11 cellular contexts compared by ENCODE assay signal in the genomic region with DNA sequence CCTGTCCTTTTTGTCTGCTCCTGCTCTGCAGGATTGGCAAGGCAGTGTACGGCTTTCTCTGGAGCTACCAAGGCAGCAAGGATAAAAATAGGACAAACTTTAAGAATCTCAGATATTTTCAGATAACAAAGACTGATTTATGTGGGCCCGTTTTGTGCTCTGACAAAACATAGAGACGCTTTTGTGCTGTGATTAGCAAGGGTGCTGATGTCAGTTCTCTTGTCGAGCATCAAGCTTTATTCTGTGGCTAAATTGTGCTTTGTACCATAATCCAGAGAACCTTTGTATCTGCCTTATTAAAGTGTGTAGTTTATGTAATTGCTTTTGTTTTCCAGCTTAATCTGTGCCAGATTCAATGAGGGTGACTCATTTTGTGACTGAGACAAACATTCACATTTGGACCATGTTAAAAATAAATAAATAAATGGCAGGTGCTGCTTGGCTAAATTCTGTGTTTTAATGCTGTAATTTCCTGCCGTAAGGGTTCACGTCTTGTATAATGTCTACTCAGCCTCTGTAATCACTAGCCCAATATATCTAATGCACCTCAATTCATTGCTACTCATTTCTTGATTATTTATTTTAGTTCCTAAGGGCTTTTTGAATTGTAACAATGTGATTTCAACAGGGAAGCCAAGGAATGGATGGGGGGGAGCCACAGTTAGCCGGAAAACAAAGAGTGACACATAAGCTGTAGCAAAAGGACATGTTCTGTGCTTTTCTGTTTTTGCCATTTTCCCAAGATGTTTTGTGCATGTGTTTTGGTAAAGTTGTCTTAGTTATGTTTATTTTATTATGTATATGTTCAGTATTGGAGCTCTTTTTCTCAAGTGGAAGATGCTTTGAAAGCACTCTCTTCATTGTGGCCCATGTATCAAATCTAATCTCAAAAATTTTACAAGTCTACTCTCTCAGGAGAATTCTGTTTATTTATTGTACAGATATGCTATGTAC.
DNase-seq lines count a peak whose midpoint lies in the region; ATAC-seq and TF ChIP-seq lines count a peak whose summit lies in the region.
"Had no signal": no experiment of that assay in that cellular context is flagged by ENCODE, and none has a peak within 500 bp of the region (broad histone marks: within the 10 kb centered on the region; RNA-seq: fewer than 3 reads in every experiment).

No MANE protein-coding gene starts in this region.

- H3K27ac Mint-ChIP-seq in activated CD4-positive, alpha-beta memory T cell treated with anti-CD3 and anti-CD28 coated beads, Interleukin-2, amount 10 ng/mL, durations not matched to agents 7 days and 5 days, result no peak overlapping the region
- H3K27ac Mint-ChIP-seq: memory B cell had no signal

- H3K36me3 ChIP-seq in brain microvascular endothelial cell (replicated peaks) (no peaks in the 10 kb centered on the region), skeletal muscle tissue (ENCODE audit: control insufficient read depth in 3 of 3, insufficient read depth in 3 of 3, low read length in 3 of 3) (peaks cover 0 to 4% (median 4%) of the 10 kb centered on the region in 3 donors)

- no peak overlapping the region for H3K4me3 Mint-ChIP-seq in activated CD4-positive, alpha-beta memory T cell treated with anti-CD3 and anti-CD28 coated beads, Interleukin-2, amount 10 ng/mL, durations not matched to agents 7 days and 5 days
- H3K4me3 Mint-ChIP-seq: memory B cell had no signal

- no peaks in the 10 kb centered on the region for H3K9me3 Mint-ChIP-seq in activated CD4-positive, alpha-beta memory T cell treated with anti-CD3 and anti-CD28 coated beads, Interleukin-2, amount 10 ng/mL, durations not matched to agents 7 days and 5 days
- H3K9me3 Mint-ChIP-seq: memory B cell had no signal

- no peaks in the 10 kb centered on the region for H3K9me3 ChIP-seq in skeletal muscle tissue (ENCODE audit: control insufficient read depth in 3 of 3, low read length in 3 of 3)

- DNase-seq in H4 (ENCODE audit: low spot score) (peak; percentile 44), brain microvascular endothelial cell (peak; percentile 3), hypothalamus (lab: John Stamatoyannopoulos, UW) (peak in 28 of 51 donors; percentile 5 to 90 (median 37)), dedifferentiated amniotic fluid mesenchymal stem cell (ENCODE audit: extremely low spot score) (no peak)
- DNase-seq in activated CD4-positive, alpha-beta T cell treated with anti-CD3 and anti-CD28 coated beads, Interleukin-2, amount 50 U/mL, for 4 hours, result no peak
- no peak for DNase-seq in activated CD4-positive, alpha-beta memory T cell treated with anti-CD3 and anti-CD28 coated beads, Interleukin-2, amount 10 ng/mL, durations not matched to agents 7 days and 5 days
- DNase-seq: activated CD4-positive, CD25-positive, alpha-beta regulatory T cell treated with anti-CD3 and anti-CD28 coated beads, Interleukin-2, amount 50 U/mL, for 72 hours; NCI-H510A treated with DMSO at 0.1 percent for 48 hours had no signal

- no peak for ATAC-seq in GM21447 (IDR thresholded peaks at IDR 0.05; ENCODE audit: unreplicated experiment)

- no peaks in the 10 kb centered on the region for H3K36me3 Mint-ChIP-seq in activated CD4-positive, alpha-beta memory T cell treated with anti-CD3 and anti-CD28 coated beads, Interleukin-2, amount 10 ng/mL, durations not matched to agents 7 days and 5 days (ENCODE audit: low read depth)

- H3K9ac ChIP-seq in skeletal muscle tissue (ENCODE audit: low read depth in 1 of 3, low read length in 3 of 3), result peak overlapping the region in 2 of 3 donors; percentile 52 to 64

- H3K27me3 Mint-ChIP-seq in activated CD4-positive, alpha-beta memory T cell treated with anti-CD3 and anti-CD28 coated beads, Interleukin-2, amount 10 ng/mL, durations not matched to agents 7 days and 5 days, result peaks cover 8% of the 10 kb centered on the region

- H3K4me1 Mint-ChIP-seq in activated CD4-positive, alpha-beta memory T cell treated with anti-CD3 and anti-CD28 coated beads, Interleukin-2, amount 10 ng/mL, durations not matched to agents 7 days and 5 days, result no peaks in the 10 kb centered on the region

- H3K27me3 ChIP-seq in brain microvascular endothelial cell (replicated peaks) (no peaks in the 10 kb centered on the region), skeletal muscle tissue (ENCODE audit: control insufficient read depth in 3 of 3, insufficient read depth in 3 of 3, low read length in 3 of 3) (no peaks in the 10 kb centered on the region)

- H3K27ac ChIP-seq in brain microvascular endothelial cell (no peak overlapping the region), skeletal muscle tissue (ENCODE audit: low read depth, low read length) (peak overlapping the region; percentile 55)

- CTCF ChIA-PET in activated CD4-positive, alpha-beta memory T cell treated with anti-CD3 and anti-CD28 coated beads, Interleukin-2, amount 10 ng/mL, durations not matched to agents 7 days and 5 days (lab: Charles Lee), result no interaction called here

- peaks cover 34 to 35% (median 34%) of the 10 kb centered on the region in 3 donors for H3K4me1 ChIP-seq in skeletal muscle tissue (ENCODE audit: control insufficient read depth in 3 of 3, insufficient read depth in 3 of 3, low read length in 3 of 3)

- in situ Hi-C loops in brain microvascular endothelial cell (cut with HindIII; ENCODE audit: low pct_ligation_motif_present, low sequenced_read_pairs), result no loop called here

- POLR2A ChIA-PET in activated CD4-positive, alpha-beta memory T cell treated with anti-CD3 and anti-CD28 coated beads, Interleukin-2, amount 10 ng/mL, durations not matched to agents 7 days and 5 days (lab: Charles Lee), result no interaction called here

- H3K4me3 ChIP-seq in brain microvascular endothelial cell (ENCODE audit: low read depth, low read length) (no peak overlapping the region), skeletal muscle tissue (ENCODE audit: low read length in 3 of 3) (peak overlapping the region in 2 of 3 donors; percentile 44 to 52)

- TF ChIP-seq CTCF in brain microvascular endothelial cell (IDR thresholded peaks at IDR 0.05; ENCODE audit: low read depth, low read length, missing control alignments), result no peak

Comparison
In these comparisons a context has a peak if more than half of its experiments do, and no peak if none do; other contexts are left out.
1. DNase-seq: peak in H4 (single experiment), brain microvascular endothelial cell (single experiment) and hypothalamus (28 of 51); none in dedifferentiated amniotic fluid mesenchymal stem cell (single experiment), activated CD4-positive, alpha-beta T cell treated with anti-CD3 and anti-CD28 coated beads, Interleukin-2, amount 50 U/mL, for 4 hours (0 of 2) and activated CD4-positive, alpha-beta memory T cell treated with anti-CD3 and anti-CD28 coated beads, Interleukin-2, amount 10 ng/mL, durations not matched to agents 7 days and 5 days (single experiment).